In the genomic region with DNA sequence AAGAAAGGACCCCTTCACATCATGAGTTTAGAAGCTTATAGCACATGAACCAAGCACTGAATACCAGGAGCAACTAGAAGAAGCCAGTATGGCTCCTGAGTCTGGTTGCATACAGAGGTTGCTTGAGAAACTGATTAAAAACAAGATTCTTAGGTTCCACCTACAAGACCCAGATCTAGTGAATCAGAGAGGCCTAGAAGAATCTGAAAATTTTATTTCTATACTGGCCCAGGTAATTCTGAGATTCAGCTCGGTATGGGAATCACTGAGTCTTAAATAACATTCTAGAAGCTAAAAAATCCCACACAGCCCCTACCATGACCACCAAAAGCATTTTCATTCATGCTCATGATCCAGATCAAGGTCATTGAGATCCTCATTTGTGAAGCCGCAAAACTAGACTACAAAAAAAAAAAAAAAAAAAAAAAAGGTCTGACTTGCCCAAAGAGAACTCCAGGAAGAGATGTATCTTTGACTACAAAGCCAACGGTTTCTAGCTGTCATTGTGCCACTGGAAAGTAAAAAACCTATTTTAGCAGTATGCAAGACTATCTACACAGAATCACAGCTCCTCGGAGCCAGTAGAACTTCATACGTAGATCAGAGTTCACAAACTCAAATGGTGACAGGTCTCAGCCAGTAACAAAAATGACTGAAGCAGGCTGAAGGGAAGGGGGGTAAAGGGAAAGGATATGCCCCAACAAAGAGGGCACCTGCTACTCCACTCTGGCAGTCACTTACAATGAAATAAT, we compare ENCODE assay signal across 19 cellular contexts.
"Had no signal": no experiment of that assay in that cellular context is flagged by ENCODE, and none has a peak within 500 bp of the region (broad histone marks: within the 10 kb centered on the region; RNA-seq: fewer than 3 reads in every experiment).

No MANE protein-coding gene starts in this region.

- DNase-seq: Karpas-422, KBM-7, MG63, NCI-H1092, NCI-H1105 treated with DMSO at 0.1 percent for 48 hours, NCI-H1417 treated with DMSO at 0.1 percent for 48 hours, NCI-H146, NCI-H1694 treated with DMSO at 0.1 percent for 48 hours, NCI-H1930, NCI-H2081, NCI-H2107, NCI-H226, NCI-H446, NCI-H510A, NCI-H524 treated with DMSO at 0.1 percent for 48 hours, NCI-H774, Right ventricle myocardium superior, RPMI8226, SIG-M5 had no signal
